16 cellular contexts compared by ENCODE assay signal in genomic region chr17:82199496-82199895, GRCh38. TPM values are rescaled to one million over a fixed set of nuclear protein-coding genes. Genes with fewer than 3 reads are reported as not detected.
DNase-seq lines count a peak whose midpoint lies in the region; ATAC-seq and TF ChIP-seq lines count a peak whose summit lies in the region.
"Had no signal": no experiment of that assay in that cellular context is flagged by ENCODE, and none has a peak within 500 bp of the region (broad histone marks: within the 10 kb centered on the region; RNA-seq: fewer than 3 reads in every experiment).

No MANE protein-coding gene starts in this region.

- no peak overlapping the region for H3K27ac ChIP-seq in CD4-positive, alpha-beta memory T cell (ENCODE audit: low read depth, low read length)

- H3K4me3 Mint-ChIP-seq in activated naive CD4-positive, alpha-beta T cell treated with anti-CD3 and anti-CD28 coated beads, Interleukin-2, amount 10 ng/mL, durations not matched to agents 7 days and 5 days, result no peak overlapping the region
- H3K4me3 Mint-ChIP-seq in CD4-positive, alpha-beta memory T cell, result peak overlapping the region in 3 of 8 donors; percentile 13 to 73 (median 48)
- H3K4me3 Mint-ChIP-seq in activated CD8-positive, alpha-beta T cell treated with anti-CD3 and anti-CD28 coated beads for 36 hours, result no peak overlapping the region
- H3K4me3 Mint-ChIP-seq in naive thymus-derived CD8-positive, alpha-beta T cell, result peak overlapping the region in 3 of 10 donors; percentile 10 to 73 (median 60)

- H3K27ac Mint-ChIP-seq in activated naive CD4-positive, alpha-beta T cell treated with anti-CD3 and anti-CD28 coated beads, Interleukin-2, amount 10 ng/mL, durations not matched to agents 7 days and 5 days, result peak overlapping the region; percentile 90
- H3K27ac Mint-ChIP-seq in CD4-positive, alpha-beta memory T cell, result peak overlapping the region in 6 of 7 donors; percentile 8 to 97 (median 95)
- H3K27ac Mint-ChIP-seq in activated CD8-positive, alpha-beta T cell treated with anti-CD3 and anti-CD28 coated beads for 36 hours, result peak overlapping the region; percentile 87
- H3K27ac Mint-ChIP-seq in naive thymus-derived CD8-positive, alpha-beta T cell, result peak overlapping the region in 9 of 10 donors; percentile 18 to 96 (median 90)

- intact Hi-C loops in CD4-positive, alpha-beta memory T cell (cut with micrococcal nuclease), result no loop called here
- intact Hi-C loops in activated CD8-positive, alpha-beta T cell treated with anti-CD3 and anti-CD28 coated beads for 36 hours (cut with micrococcal nuclease), result no loop called here

- H3K4me3 ChIP-seq in CD4-positive, alpha-beta memory T cell (ENCODE audit: low read length in 2 of 2), result no peak overlapping the region
- H3K4me3 ChIP-seq: Peyer's patch had no signal

- peaks cover 25% of the 10 kb centered on the region for H3K36me3 Mint-ChIP-seq in activated naive CD4-positive, alpha-beta T cell treated with anti-CD3 and anti-CD28 coated beads, Interleukin-2, amount 10 ng/mL, durations not matched to agents 7 days and 5 days
- peaks cover 15 to 16% of the 10 kb centered on the region in 2 donors for H3K36me3 Mint-ChIP-seq in CD4-positive, alpha-beta memory T cell
- H3K36me3 Mint-ChIP-seq in activated CD8-positive, alpha-beta T cell treated with anti-CD3 and anti-CD28 coated beads for 36 hours (ENCODE audit: low read depth), result peaks cover 38% of the 10 kb centered on the region
- peaks cover 0 to 32% (median 15%) of the 10 kb centered on the region in 3 donors for H3K36me3 Mint-ChIP-seq in naive thymus-derived CD8-positive, alpha-beta T cell

- peaks cover 34% of the 10 kb centered on the region for H3K4me1 ChIP-seq in CD4-positive, alpha-beta memory T cell (ENCODE audit: insufficient read depth, low read length)

- H3K36me3 ChIP-seq in CD4-positive, alpha-beta memory T cell (ENCODE audit: insufficient read depth, low read length), result no peaks in the 10 kb centered on the region

- H3K27me3 ChIP-seq in CD4-positive, alpha-beta memory T cell (ENCODE audit: insufficient read depth, low read length), result no peaks in the 10 kb centered on the region
- H3K27me3 ChIP-seq: Peyer's patch had no signal

- H3K27me3 Mint-ChIP-seq in activated naive CD4-positive, alpha-beta T cell treated with anti-CD3 and anti-CD28 coated beads, Interleukin-2, amount 10 ng/mL, durations not matched to agents 7 days and 5 days, result peaks cover 6% of the 10 kb centered on the region
- no peaks in the 10 kb centered on the region for H3K27me3 Mint-ChIP-seq in CD4-positive, alpha-beta memory T cell
- no peaks in the 10 kb centered on the region for H3K27me3 Mint-ChIP-seq in activated CD8-positive, alpha-beta T cell treated with anti-CD3 and anti-CD28 coated beads for 36 hours
- no peaks in the 10 kb centered on the region for H3K27me3 Mint-ChIP-seq in naive thymus-derived CD8-positive, alpha-beta T cell

- POLR2A ChIA-PET in CD4-positive, alpha-beta memory T cell (lab: Charles Lee; ENCODE audit: partially characterized antibody), result interaction anchor here (1.3 to 3.9 kb wide), 4 partner anchors 13 to 176 kb away, joined by 3 to 22 read pairs (median 12); partner anchors contain the start of genes CCDC57, LRRC45, RAC3 and SLC16A3
- POLR2A ChIA-PET in activated CD8-positive, alpha-beta T cell treated with anti-CD3 and anti-CD28 coated beads for 36 hours (lab: Charles Lee), result interaction anchor here (0.7 to 1.4 kb wide), 2 partner anchors 93 to 186 kb away, joined by 3 read pairs; no protein-coding TSS in a partner anchor
- POLR2A ChIA-PET in naive thymus-derived CD8-positive, alpha-beta T cell (lab: Charles Lee), result interaction anchor here (0.8 to 4.8 kb wide), 5 partner anchors 14 to 99 kb away, joined by 4 to 33 read pairs (median 13); partner anchors contain the start of genes CCDC57 and SLC16A3

- H3K9me3 ChIP-seq in CD4-positive, alpha-beta memory T cell (ENCODE audit: control insufficient read depth in 1 of 2, low read length in 2 of 2), result no peaks in the 10 kb centered on the region
- H3K9me3 ChIP-seq: Peyer's patch had no signal

- ATAC-seq in activated CD8-positive, alpha-beta T cell treated with anti-CD3 and anti-CD28 coated beads for 36 hours, result no peak
- no peak for ATAC-seq in naive thymus-derived CD8-positive, alpha-beta T cell
- no peak for ATAC-seq in GM21825 (IDR thresholded peaks at IDR 0.05; ENCODE audit: unreplicated experiment)

- TF ChIP-seq CTCF in activated CD8-positive, alpha-beta T cell treated with anti-CD3 and anti-CD28 coated beads for 36 hours (IDR thresholded peaks at IDR 0.05), result no peak

- H3K9me3 Mint-ChIP-seq in activated naive CD4-positive, alpha-beta T cell treated with anti-CD3 and anti-CD28 coated beads, Interleukin-2, amount 10 ng/mL, durations not matched to agents 7 days and 5 days, result no peaks in the 10 kb centered on the region
- H3K9me3 Mint-ChIP-seq in CD4-positive, alpha-beta memory T cell, result no peaks in the 10 kb centered on the region
- H3K9me3 Mint-ChIP-seq in activated CD8-positive, alpha-beta T cell treated with anti-CD3 and anti-CD28 coated beads for 36 hours, result no peaks in the 10 kb centered on the region
- H3K9me3 Mint-ChIP-seq in naive thymus-derived CD8-positive, alpha-beta T cell, result no peaks in the 10 kb centered on the region

- CTCF ChIA-PET in activated naive CD4-positive, alpha-beta T cell treated with anti-CD3 and anti-CD28 coated beads, Interleukin-2, amount 10 ng/mL, durations not matched to agents 7 days and 5 days (lab: Charles Lee), result no interaction called here
- CTCF ChIA-PET in CD4-positive, alpha-beta memory T cell (lab: Charles Lee; ENCODE audit: partially characterized antibody), result interaction anchor here (0.7 to 1.8 kb wide), 4 partner anchors 36 to 269 kb away, joined by 3 to 8 read pairs (median 6); no protein-coding TSS in a partner anchor
- CTCF ChIA-PET in activated CD8-positive, alpha-beta T cell treated with anti-CD3 and anti-CD28 coated beads for 36 hours (lab: Charles Lee), result interaction anchor here (2.1 kb wide), 1 partner anchor 39 kb away, joined by 7 read pairs; no protein-coding TSS in a partner anchor

- H3K4me1 Mint-ChIP-seq in activated naive CD4-positive, alpha-beta T cell treated with anti-CD3 and anti-CD28 coated beads, Interleukin-2, amount 10 ng/mL, durations not matched to agents 7 days and 5 days, result peaks cover 59% of the 10 kb centered on the region
- H3K4me1 Mint-ChIP-seq in CD4-positive, alpha-beta memory T cell, result peaks cover 19 to 51% (median 39%) of the 10 kb centered on the region in 4 donors
- H3K4me1 Mint-ChIP-seq in activated CD8-positive, alpha-beta T cell treated with anti-CD3 and anti-CD28 coated beads for 36 hours (ENCODE audit: low read depth), result peaks cover 51% of the 10 kb centered on the region
- peaks cover 10 to 47% (median 35%) of the 10 kb centered on the region in 4 donors for H3K4me1 Mint-ChIP-seq in naive thymus-derived CD8-positive, alpha-beta T cell

- no peak for DNase-seq in activated naive CD4-positive, alpha-beta T cell treated with anti-CD3 and anti-CD28 coated beads, Interleukin-2, amount 10 ng/mL, durations not matched to agents 7 days and 5 days
- no peak for DNase-seq in activated naive CD4-positive, alpha-beta T cell treated with Interleukin-2 at 50 U/mL for 16 hours
- DNase-seq in CD4-positive, alpha-beta memory T cell, result no peak
- DNase-seq in activated CD8-positive, alpha-beta T cell treated with anti-CD3 and anti-CD28 coated beads for 36 hours, result no peak
- no peak for DNase-seq in naive thymus-derived CD8-positive, alpha-beta T cell
- no peak for DNase-seq in NCI-H446 treated with DMSO at 0.1 percent for 48 hours (lab: John Stamatoyannopoulos, UW)
- DNase-seq: ACHN, EL, MM.1S, NCI-H1105, NCI-H187, NCI-H446, NCI-H774, Peyer's patch, Right ventricle myocardium superior had no signal

RNA-seq across cellular contexts. Expression of gene CCDC57, which starts 13.1 kb away (rescaled TPM):
- total RNA-seq in CD4-positive, alpha-beta memory T cell, result 10 to 100 TPM; 80.5 to 88.7 TPM
- 10 to 100 TPM; 41.6 to 43.6 TPM for polyA plus RNA-seq in CD4-positive, alpha-beta memory T cell
- 10 to 100 TPM; 56.6 to 64.2 TPM for total RNA-seq in activated CD8-positive, alpha-beta T cell treated with anti-CD3 and anti-CD28 coated beads for 36 hours
- total RNA-seq in naive thymus-derived CD8-positive, alpha-beta T cell, result 10 to 100 TPM; 72.9 to 80.0 TPM
- polyA plus RNA-seq in naive thymus-derived CD8-positive, alpha-beta T cell, result 10 to 100 TPM; 39.6 to 53.5 (median 42.4) TPM

RNA-seq across cellular contexts. Expression of gene SLC16A3, which starts 29.3 kb away (rescaled TPM):
- total RNA-seq in CD4-positive, alpha-beta memory T cell, result 10 to 100 TPM; 30.3 to 31.4 TPM
- polyA plus RNA-seq in CD4-positive, alpha-beta memory T cell, result 1 to 10 TPM; 1.4 to 5.6 TPM
- total RNA-seq in activated CD8-positive, alpha-beta T cell treated with anti-CD3 and anti-CD28 coated beads for 36 hours, result 100 to 1,000 TPM; 183 to 193 TPM
- 10 to 100 TPM; 10.1 to 11.6 TPM for total RNA-seq in naive thymus-derived CD8-positive, alpha-beta T cell
- 1 to 10 TPM in 2 of 3 donors, under 1 TPM in 1; 0.91 to 1.5 (median 1.0) TPM for polyA plus RNA-seq in naive thymus-derived CD8-positive, alpha-beta T cell

Comparison
In these comparisons a context has a peak if more than half of its experiments do, and no peak if none do; other contexts are left out.
1. RNA of gene SLC16A3, which starts 29.3 kb away (total RNA-seq): 183 to 193 TPM in activated CD8-positive, alpha-beta T cell treated with anti-CD3 and anti-CD28 coated beads for 36 hours; 30.3 to 31.4 TPM in CD4-positive, alpha-beta memory T cell and 10.1 to 11.6 TPM in naive thymus-derived CD8-positive, alpha-beta T cell; every median in the first group is over 4 times any median in the second.
2. Peak in every context shown above with its lines, with median percentiles within 50 percentile points of each other: H3K27ac Mint-ChIP-seq.